In the genomic region with DNA sequence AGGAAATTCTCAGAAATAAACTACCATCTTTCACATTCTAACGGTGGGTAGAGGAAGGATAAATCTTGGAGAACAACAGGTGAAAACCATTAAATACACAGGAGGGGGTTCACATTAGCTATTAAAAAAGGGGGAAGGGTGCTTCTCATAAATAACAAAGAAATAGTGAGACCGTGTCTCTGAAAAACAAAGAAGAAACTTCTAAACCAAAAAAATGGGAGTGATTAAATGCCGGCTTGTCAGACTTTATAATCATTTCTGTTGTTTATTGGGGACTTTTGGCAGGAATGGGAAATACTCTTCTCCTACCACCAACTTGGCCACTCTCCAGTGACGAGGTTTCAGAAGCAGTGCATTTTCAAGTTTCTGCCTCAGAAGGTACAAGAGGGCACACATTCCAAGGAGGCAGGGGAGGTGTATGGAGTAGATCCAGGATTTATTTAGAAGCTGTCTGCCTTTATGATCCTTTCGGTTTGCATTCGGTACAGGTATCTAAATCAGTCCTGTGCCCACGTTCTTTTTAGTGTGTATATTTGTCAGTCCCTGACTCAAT, we compare ENCODE assay signal across 20 cellular contexts. TPM values are rescaled to one million over a fixed set of nuclear protein-coding genes. Genes with fewer than 3 reads are reported as not detected.
DNase-seq lines count a peak whose midpoint lies in the region; TF ChIP-seq lines count a peak whose summit lies in the region.
"Had no signal": no experiment of that assay in that cellular context is flagged by ENCODE, and none has a peak within 500 bp of the region (broad histone marks: within the 10 kb centered on the region; RNA-seq: fewer than 3 reads in every experiment).

No MANE protein-coding gene starts in this region.

- DNase-seq in H9, result no peak
- peak; percentile 88 for DNase-seq in astrocyte of the hippocampus (ENCODE audit: low read depth, low spot score)
- DNase-seq in hippocampal formation (lab: John Stamatoyannopoulos, UW), result peak; percentile 8 to 19
- peak; percentile 92 for DNase-seq in thyroid gland
- DNase-seq in NCI-H2227 (lab: John Stamatoyannopoulos, UW; ENCODE audit: unreplicated experiment), result no peak
- no peak for DNase-seq in 8988T
- no peak for DNase-seq in HuH-7.5 (ENCODE audit: low spot score)
- DNase-seq: activated CD4-positive, alpha-beta T cell treated with anti-CD3 and anti-CD28 coated beads for 1 hour; activated gamma-delta T cell treated with Interleukin-2 at 50 U/mL for 16 hours; CD4-positive, alpha-beta T cell; cortex of kidney; heart left ventricle; left cardiac atrium; NCI-H1694; NCI-H345; occipital lobe; SHP77 treated with DMSO at 0.1 percent for 48 hours; transverse colon had no signal

- H3K23me2 ChIP-seq in H9 (ENCODE audit: insufficient read length, low read depth, low read length, poor library complexity, severe bottlenecking), result no peaks in the 10 kb centered on the region

- H3K4me1 ChIP-seq in H9 (ENCODE audit: insufficient read depth, low read length) (peaks cover 4% of the 10 kb centered on the region; the same call in 1 of the 2 replicates), thyroid gland (peaks cover 47 to 54% of the 10 kb centered on the region in 2 donors)

- H4K91ac ChIP-seq in H9 (ENCODE audit: insufficient read length, low read depth, low read length), result no peak overlapping the region

- no peak overlapping the region for H4K8ac ChIP-seq in H9 (replicated peaks; ENCODE audit: insufficient read length, low read depth, low read length)

- peak overlapping the region in 1 of 3 experiments; percentile 98; a peak in 3 of 7 replicates for H3K27ac Mint-ChIP-seq in H9
- H3K27ac Mint-ChIP-seq: CD4-positive, alpha-beta T cell had no signal

- H2BK12ac ChIP-seq in H9 (ENCODE audit: insufficient read length, low read depth, low read length), result no peak overlapping the region

- no peak for TF ChIP-seq CTCF in H9 (conservative IDR thresholded peaks at IDR 0.05)
- TF ChIP-seq CTCF in thyroid gland (IDR thresholded peaks at IDR 0.05), result no peak

- H2AFZ ChIP-seq in H9 (ENCODE audit: low read length), result peak overlapping the region; percentile 32

- H3K4me3 Mint-ChIP-seq in H9, result no peak overlapping the region
- H3K4me3 Mint-ChIP-seq: CD4-positive, alpha-beta T cell had no signal

- no peaks in the 10 kb centered on the region for H3K79me1 ChIP-seq in H9 (ENCODE audit: insufficient read depth, low read depth, low read length, poor library complexity, severe bottlenecking)

- no peaks in the 10 kb centered on the region for H3K27me3 Mint-ChIP-seq in H9 (ENCODE audit: low read depth)

- H2BK20ac ChIP-seq in H9 (ENCODE audit: low read depth, low read length, poor library complexity, severe bottlenecking), result no peak overlapping the region

- no peak overlapping the region for H2BK15ac ChIP-seq in H9 (ENCODE audit: low read depth, low read length)

- no peak overlapping the region for H3K23ac ChIP-seq in H9 (ENCODE audit: insufficient read length, low read depth, low read length)

- H3K14ac ChIP-seq in H9 (ENCODE audit: insufficient read depth, low read length), result no peak overlapping the region

- peak in 1 of 2 donors; percentile 41 for TF ChIP-seq POLR2A in thyroid gland (IDR thresholded peaks at IDR 0.05)

- H3K56ac ChIP-seq in H9 (ENCODE audit: insufficient read length, low read depth, low read length), result no peak overlapping the region

- no peak overlapping the region for H3T11ph ChIP-seq in H9 (ENCODE audit: low read length)

- no peak overlapping the region for H2BK120ac ChIP-seq in H9 (ENCODE audit: low read depth, low read length, poor library complexity, severe bottlenecking)

- no peak overlapping the region for H3K9ac ChIP-seq in H9 (ENCODE audit: extremely low read depth, insufficient read length, low read length)

- no peaks in the 10 kb centered on the region for H4K20me1 ChIP-seq in H9 (ENCODE audit: control insufficient read depth, insufficient read depth, insufficient read length)

- H3K36me3 Mint-ChIP-seq in H9 (ENCODE audit: insufficient read depth in 1 of 3, low read depth in 3 of 3), result peaks cover 0 to 4% (median 0%) of the 10 kb centered on the region in 3 experiments; a peak in 1 of 7 replicates

- no peaks in the 10 kb centered on the region for H3K9me3 ChIP-seq in H9 (ENCODE audit: control insufficient read depth, low read depth, low read length)
- H3K9me3 ChIP-seq in thyroid gland, result no peaks in the 10 kb centered on the region
- H3K9me3 ChIP-seq: heart left ventricle, transverse colon had no signal

- no peak overlapping the region for H3K4me3 ChIP-seq in thyroid gland (replicated peaks in 1 of 3)
- H3K4me3 ChIP-seq: heart left ventricle, skin epidermis, transverse colon had no signal

- intact Hi-C loops in thyroid gland (cut with DNase I), result no loop called here

- no peak overlapping the region for H3K18ac ChIP-seq in H9 (ENCODE audit: insufficient read length, low read depth, low read length)

- no peak overlapping the region for H4K5ac ChIP-seq in H9 (ENCODE audit: insufficient read length, low read depth, low read length)

- no peaks in the 10 kb centered on the region for H3K79me2 ChIP-seq in H9 (ENCODE audit: insufficient read depth, low read length)

- peaks cover 21 to 30% of the 10 kb centered on the region in 2 experiments for H3K4me1 Mint-ChIP-seq in H9

- H3K9me3 Mint-ChIP-seq in H9, result no peaks in the 10 kb centered on the region
- H3K9me3 Mint-ChIP-seq: CD4-positive, alpha-beta T cell; T-helper 2 cell treated with Interferon-gamma antibody and Interleukin-4, amounts not matched to agents 5 μg/mL and 100 μg/mL, for 36 hours had no signal

- no peak overlapping the region for H2AK5ac ChIP-seq in H9 (ENCODE audit: insufficient read length, low read length)

- no peak overlapping the region for H3K27ac ChIP-seq in H9 (ENCODE audit: insufficient read length, low read depth, low read length)
- peak overlapping the region; percentile 79 to 83 (median 79) for H3K27ac ChIP-seq in thyroid gland
- H3K27ac ChIP-seq: heart left ventricle, skin epidermis, transverse colon had no signal

- H3K36me3 ChIP-seq in thyroid gland, result no peaks in the 10 kb centered on the region
- H3K36me3 ChIP-seq: heart left ventricle, transverse colon had no signal

- H3K4me2 ChIP-seq in H9 (ENCODE audit: insufficient read depth, insufficient read length, low read length), result no peak overlapping the region

- H3K4ac ChIP-seq in H9 (ENCODE audit: low read depth, low read length), result no peak overlapping the region

- H3K27me3 ChIP-seq in H9 (ENCODE audit: insufficient read depth, low read length) (no peaks in the 10 kb centered on the region), thyroid gland (no peaks in the 10 kb centered on the region)
- H3K27me3 ChIP-seq: heart left ventricle, transverse colon had no signal

- H2BK5ac ChIP-seq in H9 (ENCODE audit: insufficient read length, low read length), result no peak overlapping the region

- no CpG with 5 or more reads among the region's 7 CpGs for WGBS in H9 (ENCODE audit: extremely low coverage, insufficient read length, low lambda C conversion rate)
- 23 to 34% methylated on average over 7 of the region's 7 CpGs for WGBS in thyroid gland, 2 donors

RNA-seq across cellular contexts. Expression of gene LIX1, which starts 46.2 kb away (rescaled TPM):
- 0.07 and 0.13 TPM in 2 replicates for total RNA-seq in H9 (2021)
- 1 to 10 TPM in 2 of 4 donors, under 1 TPM in 2; 0.89 to 5.5 (median 1.7) TPM for total RNA-seq in thyroid gland
- total RNA-seq: CD4-positive, alpha-beta T cell had no signal

Comparison
In these comparisons a context has a peak if more than half of its experiments do, and no peak if none do; other contexts are left out.
1. DNase-seq: peak in astrocyte of the hippocampus (single experiment), hippocampal formation (2 of 2) and thyroid gland (2 of 2); none in H9 (single experiment), NCI-H2227 (single experiment), 8988T (single experiment) and HuH-7.5 (single experiment).